ENCODE assay signal across 1 cellular context in the genomic region with DNA sequence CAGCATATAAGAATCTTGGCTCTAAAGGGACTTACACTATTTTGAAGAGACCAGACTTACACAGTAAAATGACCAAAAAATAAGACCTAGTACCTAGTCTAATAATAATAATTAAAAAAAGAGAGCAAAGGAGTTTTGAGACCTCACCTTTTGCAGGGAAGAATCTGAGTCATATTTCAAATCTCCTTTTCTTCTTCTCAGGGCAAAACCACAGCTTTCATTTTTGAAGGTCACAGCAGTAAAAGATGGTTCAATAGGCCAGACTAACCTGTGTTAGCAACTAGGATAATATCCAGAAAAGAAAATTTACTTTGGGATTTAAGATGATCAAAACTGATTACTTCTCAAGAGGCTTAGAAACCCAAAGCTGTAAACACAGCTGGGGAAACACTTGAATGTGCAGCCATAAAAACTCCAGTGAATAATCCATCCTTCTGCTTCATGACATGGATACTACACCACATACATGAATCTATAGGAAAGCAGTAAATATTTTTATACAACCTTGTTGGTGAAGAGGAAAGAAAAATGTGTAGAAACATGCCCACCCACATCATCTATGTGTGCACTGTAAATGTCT.
TF ChIP-seq lines count a peak whose summit lies in the region.

No MANE protein-coding gene starts in this region.

TF ChIP-seq in IMR-90, 13 proteins besides CTCF, POLR2A, EP300 and RAD21:
- TF ChIP-seq MAFK (IDR thresholded peaks at IDR 0.05; ENCODE audit: low read depth, low read length) (no peak), USF2 (IDR thresholded peaks at IDR 0.05; ENCODE audit: low read depth, low read length) (no peak), RFX5 (IDR thresholded peaks at IDR 0.05; ENCODE audit: low read depth, low read length) (no peak), ELK1 (IDR thresholded peaks at IDR 0.05; ENCODE audit: borderline replicate concordance, low read depth, low read length) (no peak), CEBPB (IDR thresholded peaks at IDR 0.05; ENCODE audit: low read depth, low read length) (no peak), BHLHE40 (IDR thresholded peaks at IDR 0.05; ENCODE audit: low read depth, low read length) (no peak), RCOR1 (IDR thresholded peaks at IDR 0.05; ENCODE audit: insufficient replicate concordance, low read length) (no peak), MXI1 (IDR thresholded peaks at IDR 0.05; ENCODE audit: borderline replicate concordance, low read depth, low read length) (no peak), NFE2L2 (IDR thresholded peaks at IDR 0.05; ENCODE audit: low read depth, low read length) (no peak), FOS (IDR thresholded peaks at IDR 0.05; ENCODE audit: low read depth, low read length) (no peak), MAZ (IDR thresholded peaks at IDR 0.05; ENCODE audit: borderline replicate concordance, low read depth, low read length) (no peak), CHD1 (IDR thresholded peaks at IDR 0.05; ENCODE audit: low read depth, low read length) (no peak), SMC3 (IDR thresholded peaks at IDR 0.05; ENCODE audit: low read depth, low read length) (no peak)
